In the genomic region with DNA sequence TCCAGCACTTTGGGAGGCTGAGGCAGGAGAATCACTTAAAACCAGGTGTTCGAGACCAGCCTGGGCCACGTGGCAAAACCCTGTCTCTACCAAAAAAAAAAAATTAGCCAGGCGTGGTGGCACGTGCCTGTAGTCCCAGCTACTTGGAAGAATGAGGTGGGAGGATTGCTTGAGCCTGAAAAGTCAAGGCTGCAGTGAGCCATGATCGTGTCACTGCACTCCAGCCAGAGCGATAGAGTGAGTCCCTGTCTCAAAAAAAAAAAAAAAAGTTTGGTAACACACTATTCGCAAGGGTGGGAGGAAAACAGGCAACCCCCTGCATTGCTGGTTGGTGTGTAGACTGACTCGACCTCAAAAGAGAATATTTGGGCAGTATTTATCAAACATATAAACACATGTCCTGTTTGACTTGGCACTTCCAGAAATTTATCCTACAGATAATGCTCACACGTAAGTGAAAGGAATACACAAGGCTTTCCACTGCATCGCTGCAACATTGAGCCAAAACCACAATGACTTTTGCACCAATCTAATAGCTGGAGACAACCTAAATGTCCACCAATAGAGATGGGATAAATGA, we compare ENCODE assay signal across 20 cellular contexts. TPM values are rescaled to one million over a fixed set of nuclear protein-coding genes. Genes with fewer than 3 reads are reported as not detected.
"Had no signal": no experiment of that assay in that cellular context is flagged by ENCODE, and none has a peak within 500 bp of the region (broad histone marks: within the 10 kb centered on the region; RNA-seq: fewer than 3 reads in every experiment).

No MANE protein-coding gene starts in this region.

- H3K4me3 ChIP-seq: ascending aorta, gastroesophageal sphincter, heart left ventricle, mucosa of descending colon, prostate gland, stomach had no signal

- DNase-seq: activated CD4-positive, alpha-beta T cell treated with anti-CD3 and anti-CD28 coated beads, Interleukin-2, amount 50 U/mL, for 48 hours; activated gamma-delta T cell; dermis blood vessel endothelial cell; effector memory CD8-positive, alpha-beta T cell; heart left ventricle; mesenchymal stem cell; mucosa of descending colon; naive B cell; small intestine; stimulated activated CD4-positive, alpha-beta T cell treated with anti-CD3 and anti-CD28 coated beads, Interleukin-4, amount 100 ng/mL, for 24 hours; stomach; T-helper 2 cell; trophoblast cell had no signal

- ATAC-seq: effector memory CD8-positive, alpha-beta T cell; gastroesophageal sphincter; heart left ventricle; mucosa of descending colon; stimulated activated effector memory CD8-positive, alpha-beta T cell treated with anti-CD3 and anti-CD28 coated beads, Interleukin-12 subunit alpha, Interleukin-12 subunit beta, amount 100 ng/mL, for 72 hours had no signal

- H3K27ac ChIP-seq: ascending aorta, gastroesophageal sphincter, heart left ventricle, prostate gland, stomach had no signal

- H3K36me3 ChIP-seq: ascending aorta, gastroesophageal sphincter, heart left ventricle, prostate gland, stomach had no signal

- H3K4me1 ChIP-seq: prostate gland had no signal

- H3K9me3 ChIP-seq: ascending aorta, mucosa of descending colon, prostate gland had no signal

RNA-seq across cellular contexts. Expression of a gene that starts 41.7 kb away (rescaled TPM):
- total RNA-seq: ascending aorta, dermis blood vessel endothelial cell, gastroesophageal sphincter, liver, osteocyte, stomach, temporal lobe had no signal
